20 cellular contexts compared by ENCODE assay signal in genomic region chr5:120538149-120538548, GRCh38.
DNase-seq lines count a peak whose midpoint lies in the region; ATAC-seq and TF ChIP-seq lines count a peak whose summit lies in the region.
"Had no signal": no experiment of that assay in that cellular context is flagged by ENCODE, and none has a peak within 500 bp of the region (broad histone marks: within the 10 kb centered on the region; RNA-seq: fewer than 3 reads in every experiment).

No MANE protein-coding gene starts in this region.

- H3K4me2 ChIP-seq in osteoblast (ENCODE audit: insufficient read depth, low read length) = peak overlapping the region; percentile 75

- no peaks in the 10 kb centered on the region for H4K20me1 ChIP-seq in osteoblast (ENCODE audit: insufficient read depth, low read length)

- H3K27ac ChIP-seq in epithelial cell of prostate (peak overlapping the region; percentile 40), osteoblast (ENCODE audit: low read depth, low read length) (peak overlapping the region; percentile 89), body of pancreas (no peak overlapping the region)
- H3K27ac ChIP-seq: gastrocnemius medialis, Peyer's patch, upper lobe of left lung had no signal

- H3K36me3 ChIP-seq in osteoblast (ENCODE audit: insufficient read depth, low read length) = peaks cover 3% of the 10 kb centered on the region
- H3K36me3 ChIP-seq in body of pancreas (replicated peaks in 1 of 2; ENCODE audit: insufficient read depth in 1 of 2, low read depth in 2 of 2) = no peaks in the 10 kb centered on the region
- H3K36me3 ChIP-seq: gastrocnemius medialis, Peyer's patch, upper lobe of left lung had no signal

- intact Hi-C loops in body of pancreas (cut with DNase I) = no loop called here

- no peaks in the 10 kb centered on the region for H3K27me3 ChIP-seq in osteoblast (ENCODE audit: insufficient read depth, low read length)
- no peaks in the 10 kb centered on the region for H3K27me3 ChIP-seq in body of pancreas
- H3K27me3 ChIP-seq: gastrocnemius medialis, Peyer's patch, upper lobe of left lung had no signal

- 66 to 71% methylated on average over 2 of the region's 2 CpGs for WGBS in body of pancreas, 2 donors

- H3K9me3 ChIP-seq in osteoblast (ENCODE audit: low read depth, low read length) = peaks cover 3% of the 10 kb centered on the region
- no peaks in the 10 kb centered on the region for H3K9me3 ChIP-seq in body of pancreas
- H3K9me3 ChIP-seq: gastrocnemius medialis, Peyer's patch, upper lobe of left lung had no signal

- TF ChIP-seq POLR2A in body of pancreas (IDR thresholded peaks at IDR 0.05) = no peak

- TF ChIP-seq CTCF in osteoblast (IDR thresholded peaks at IDR 0.05; ENCODE audit: extremely low read depth, low read depth, low read length) (no peak), body of pancreas (IDR thresholded peaks at IDR 0.05) (no peak)

- peaks cover 81% of the 10 kb centered on the region for H3K79me2 ChIP-seq in osteoblast (ENCODE audit: insufficient read depth, low read length)

- H3K4me3 ChIP-seq in osteoblast (ENCODE audit: insufficient read depth, low read length) (peak overlapping the region; percentile 33), body of pancreas (no peak overlapping the region)
- H3K4me3 ChIP-seq: gastrocnemius medialis, Peyer's patch, upper lobe of left lung had no signal

- peak; percentile 74 for DNase-seq in EL
- peak; percentile 45 for DNase-seq in RPMI7951 (ENCODE audit: low read depth)
- no peak for DNase-seq in epithelial cell of prostate (ENCODE audit: low read depth, low spot score)
- DNase-seq in osteoblast (ENCODE audit: insufficient read length, low spot score, missing footprints) = peak; percentile 76
- DNase-seq in activated CD4-positive, alpha-beta T cell treated with anti-CD3 and anti-CD28 coated beads, Interleukin-2, amount 50 U/mL, for 48 hours = no peak
- no peak for DNase-seq in body of pancreas
- no peak for DNase-seq in NCI-H510A treated with DMSO at 0.1 percent for 48 hours (lab: John Stamatoyannopoulos, UW)
- DNase-seq: activated CD4-positive, alpha-beta T cell treated with anti-CD3 and anti-CD28 coated beads, Interleukin-2, amount 50 U/mL, for 1 hour; activated gamma-delta T cell treated with Interleukin-2 at 50 U/mL for 16 hours; AML-193; endodermal cell; gastrocnemius medialis; NCI-H1436 treated with DMSO at 0.1 percent for 48 hours; NCI-H2171 treated with DMSO at 0.1 percent for 48 hours; Peyer's patch; stimulated activated CD4-positive, alpha-beta T cell treated with anti-CD3 and anti-CD28 coated beads, Interleukin-2, amount 100 ng/mL, for 24 hours; T-cell had no signal

- H2AFZ ChIP-seq in osteoblast (ENCODE audit: low read length) = no peak overlapping the region

- ATAC-seq in GM19035 (IDR thresholded peaks at IDR 0.05; ENCODE audit: unreplicated experiment) (no peak), body of pancreas (no peak)
- ATAC-seq: gastrocnemius medialis, sciatic nerve, T-cell had no signal

- peaks cover 37% of the 10 kb centered on the region for H3K4me1 ChIP-seq in osteoblast (ENCODE audit: insufficient read depth, low read length)
- H3K4me1 ChIP-seq in body of pancreas = no peaks in the 10 kb centered on the region
- H3K4me1 ChIP-seq: Peyer's patch, upper lobe of left lung had no signal

Comparison
In these comparisons a context has a peak if more than half of its experiments do, and no peak if none do; other contexts are left out.
1. DNase-seq: peak in EL (single experiment), RPMI7951 (single experiment) and osteoblast (single experiment); none in epithelial cell of prostate (single experiment), activated CD4-positive, alpha-beta T cell treated with anti-CD3 and anti-CD28 coated beads, Interleukin-2, amount 50 U/mL, for 48 hours (0 of 2), body of pancreas (0 of 4) and NCI-H510A treated with DMSO at 0.1 percent for 48 hours (single experiment).
2. H3K27ac ChIP-seq: peak in epithelial cell of prostate (single experiment) and osteoblast (single experiment); none in body of pancreas (0 of 4).